ENCODE assay signal across 8 cellular contexts in the genomic region with DNA sequence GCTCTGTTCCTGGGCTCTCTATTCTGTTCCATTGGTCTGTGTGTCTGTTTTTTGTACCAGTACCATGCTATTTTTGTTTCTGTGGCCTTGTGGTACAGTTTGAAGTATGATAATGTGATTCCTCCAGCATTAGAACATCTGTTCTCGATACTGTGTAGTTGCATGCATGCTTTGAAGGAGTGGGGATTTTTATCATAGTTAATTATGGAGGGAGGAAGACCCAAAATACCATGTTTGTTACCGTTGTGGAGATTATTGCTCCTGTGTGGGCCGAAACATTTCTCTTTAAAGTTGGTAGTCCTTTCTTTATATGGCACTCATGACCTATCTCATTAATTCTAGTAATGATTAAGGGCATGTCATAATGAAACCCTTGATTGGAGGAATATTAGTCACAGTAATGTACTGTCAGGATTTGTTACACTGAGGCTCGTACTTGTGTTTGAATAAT.
DNase-seq lines count a peak whose midpoint lies in the region; ATAC-seq, FAIRE-seq and TF ChIP-seq lines count a peak whose summit lies in the region.

No MANE protein-coding gene starts in this region.

- no peak overlapping the region for H3T11ph ChIP-seq in H9 (ENCODE audit: low read length)

- no peaks in the 10 kb centered on the region for H3K79me1 ChIP-seq in H9 (ENCODE audit: insufficient read depth, low read depth, low read length, poor library complexity, severe bottlenecking)

- H4K8ac ChIP-seq in H9 (replicated peaks; ENCODE audit: insufficient read length, low read depth, low read length) = no peak overlapping the region

- H3K4me3 Mint-ChIP-seq in H9 = no peak overlapping the region

- H3K36me3 ChIP-seq in H7 (replicated peaks; ENCODE audit: control insufficient read depth, insufficient read depth, low read length) = no peaks in the 10 kb centered on the region

- no peak overlapping the region for H3K4ac ChIP-seq in H9 (ENCODE audit: low read depth, low read length)

- no peak overlapping the region for H3K4me2 ChIP-seq in H9 (ENCODE audit: insufficient read depth, insufficient read length, low read length)

- FAIRE-seq in GM12891 (lab: Jason Lieb, UNC) = peak; percentile 74
- FAIRE-seq in frontal cortex (lab: Jason Lieb, UNC) = no peak

- no peak overlapping the region for H3K14ac ChIP-seq in H9 (ENCODE audit: insufficient read depth, low read length)

- ATAC-seq in GM19467 (IDR thresholded peaks at IDR 0.05; ENCODE audit: unreplicated experiment) (peak; percentile 77), HG03196 (IDR thresholded peaks at IDR 0.05; ENCODE audit: unreplicated experiment) (peak; percentile 80)

- H2BK120ac ChIP-seq in H9 (ENCODE audit: low read depth, low read length, poor library complexity, severe bottlenecking) = no peak overlapping the region

- no peak overlapping the region for H3K23ac ChIP-seq in H9 (ENCODE audit: insufficient read length, low read depth, low read length)

- H2AK5ac ChIP-seq in H9 (ENCODE audit: insufficient read length, low read length) = no peak overlapping the region

- no peak for TF ChIP-seq CTCF in H9 (conservative IDR thresholded peaks at IDR 0.05)

- no peak overlapping the region for H3K9ac ChIP-seq in H9 (ENCODE audit: extremely low read depth, insufficient read length, low read length)

- H3K56ac ChIP-seq in H9 (ENCODE audit: insufficient read length, low read depth, low read length) = no peak overlapping the region

- H3K79me2 ChIP-seq in H9 (ENCODE audit: insufficient read depth, low read length) = no peaks in the 10 kb centered on the region; the same call in 1 of the 2 replicates

- H3K27ac ChIP-seq in epithelial cell of prostate (peak overlapping the region; percentile 53), H9 (ENCODE audit: insufficient read length, low read depth, low read length) (no peak overlapping the region)

- H2AFZ ChIP-seq in H9 (ENCODE audit: low read length) = no peak overlapping the region

- H3K23me2 ChIP-seq in H9 (ENCODE audit: insufficient read length, low read depth, low read length, poor library complexity, severe bottlenecking) = no peaks in the 10 kb centered on the region

- H3K18ac ChIP-seq in H9 (ENCODE audit: insufficient read length, low read depth, low read length) = no peak overlapping the region

- H4K20me1 ChIP-seq in H9 (ENCODE audit: control insufficient read depth, insufficient read depth, insufficient read length) = no peaks in the 10 kb centered on the region

- no peaks in the 10 kb centered on the region for H3K9me3 Mint-ChIP-seq in H9

- no peak overlapping the region for H3K4me3 ChIP-seq in H7 (ENCODE audit: insufficient read depth, low read depth, low read length)

- no CpG with 5 or more reads among the region's 4 CpGs for WGBS in H9 (ENCODE audit: extremely low coverage, insufficient read length, low lambda C conversion rate)

- no peaks in the 10 kb centered on the region for H3K9me3 ChIP-seq in H9 (ENCODE audit: control insufficient read depth, low read depth, low read length)

- H3K4me1 ChIP-seq in H9 (ENCODE audit: insufficient read depth, low read length) = no peaks in the 10 kb centered on the region

- H2BK15ac ChIP-seq in H9 (ENCODE audit: low read depth, low read length) = no peak overlapping the region

- no peaks in the 10 kb centered on the region for H3K27me3 Mint-ChIP-seq in H9 (ENCODE audit: low read depth)

- no peaks in the 10 kb centered on the region for H3K4me1 Mint-ChIP-seq in H9

- H3K27me3 ChIP-seq in H7 (ENCODE audit: control insufficient read depth, insufficient read depth, low read length) (no peaks in the 10 kb centered on the region), H9 (ENCODE audit: insufficient read depth, low read length) (no peaks in the 10 kb centered on the region)

- no peak overlapping the region for H2BK12ac ChIP-seq in H9 (ENCODE audit: insufficient read length, low read depth, low read length)

- DNase-seq in GM12891 (ENCODE audit: insufficient read length, low spot score) (no peak), epithelial cell of prostate (ENCODE audit: low read depth, low spot score) (no peak), midbrain (lab: John Stamatoyannopoulos, UW) (no peak), frontal cortex (ENCODE audit: low spot score in 2 of 2) (no peak), H7 (no peak), H9 (no peak)

- H2BK20ac ChIP-seq in H9 (ENCODE audit: low read depth, low read length, poor library complexity, severe bottlenecking) = no peak overlapping the region

- H3K27ac Mint-ChIP-seq in H9 = no peak overlapping the region; a peak in 1 of 7 replicates

- H4K91ac ChIP-seq in H9 (ENCODE audit: insufficient read length, low read depth, low read length) = no peak overlapping the region

- TF ChIP-seq POLR2A in GM12891 (IDR thresholded peaks at IDR 0.05; ENCODE audit: low read depth, low read length) = no peak

- peaks cover 0 to 6% (median 4%) of the 10 kb centered on the region in 3 experiments; a peak in 4 of 7 replicates for H3K36me3 Mint-ChIP-seq in H9 (ENCODE audit: insufficient read depth in 1 of 3, low read depth in 3 of 3)

- no peak overlapping the region for H2BK5ac ChIP-seq in H9 (ENCODE audit: insufficient read length, low read length)

- no peak overlapping the region for H4K5ac ChIP-seq in H9 (ENCODE audit: insufficient read length, low read depth, low read length)

TF ChIP-seq in GM12891, 5 proteins besides CTCF, POLR2A, EP300 and RAD21:
- TF ChIP-seq POU2F2 (IDR thresholded peaks at IDR 0.05; ENCODE audit: low read depth, low read length) (peak; percentile 56; the same call in 1 of the 2 replicates), TAF1 (IDR thresholded peaks at IDR 0.05; ENCODE audit: low read depth, low read length) (no peak), POLR2AphosphoS5 (IDR thresholded peaks at IDR 0.05; ENCODE audit: low read depth, low read length) (no peak), SPI1 (IDR thresholded peaks at IDR 0.05; ENCODE audit: low read depth, low read length) (no peak), PAX5 (IDR thresholded peaks at IDR 0.05; ENCODE audit: insufficient read depth, low read length, severe bottlenecking) (no peak)
TF ChIP-seq in GM12891: peak in this region for 1.
